10 cellular contexts compared by ENCODE assay signal in the genomic region with DNA sequence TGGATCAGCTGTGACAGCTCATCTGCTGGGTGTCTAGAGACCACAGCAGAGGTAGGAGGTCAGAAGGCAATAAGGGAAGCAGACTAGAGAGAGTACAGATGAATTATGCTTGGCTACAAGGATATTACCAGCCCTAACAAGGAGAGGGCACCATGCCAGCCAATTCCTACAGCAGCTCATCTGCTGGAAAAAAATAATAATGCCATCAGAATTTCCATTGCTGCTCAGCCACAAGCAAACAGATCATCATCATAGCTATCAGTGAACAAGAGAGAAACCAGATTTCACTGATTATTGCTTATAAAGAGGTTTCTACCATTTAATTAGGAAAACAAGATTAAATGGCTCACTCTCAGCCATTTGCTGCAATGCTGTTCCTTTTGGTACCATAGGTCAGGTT.
A peak's percentile ranks its signal among the peaks of the same experiment; 100 is the strongest.
DNase-seq lines count a peak whose midpoint lies in the region; ATAC-seq and TF ChIP-seq lines count a peak whose summit lies in the region.
"Had no signal": no experiment of that assay in that cellular context is flagged by ENCODE, and none has a peak within 500 bp of the region (broad histone marks: within the 10 kb centered on the region; RNA-seq: fewer than 3 reads in every experiment).

No MANE protein-coding gene starts in this region.

- H3K27me3 Mint-ChIP-seq in activated CD4-positive, alpha-beta memory T cell treated with anti-CD3 and anti-CD28 coated beads, Interleukin-2, amount 10 ng/mL, durations not matched to agents 7 days and 5 days, result no peaks in the 10 kb centered on the region

- no peaks in the 10 kb centered on the region for H3K9me3 ChIP-seq in SJCRH30 (replicated peaks)
- no peaks in the 10 kb centered on the region for H3K9me3 ChIP-seq in esophagus muscularis mucosa
- H3K9me3 ChIP-seq: thoracic aorta had no signal

- CTCF ChIA-PET in activated CD4-positive, alpha-beta memory T cell treated with anti-CD3 and anti-CD28 coated beads, Interleukin-2, amount 10 ng/mL, durations not matched to agents 7 days and 5 days (lab: Charles Lee), result no interaction called here

- H3K4me1 ChIP-seq in SJCRH30 (peaks cover 18% of the 10 kb centered on the region), esophagus muscularis mucosa (peaks cover 28 to 61% (median 53%) of the 10 kb centered on the region in 4 donors), rectal smooth muscle tissue (ENCODE audit: control insufficient read depth, insufficient read depth, low read length) (peaks cover 29% of the 10 kb centered on the region)

- no peak for TF ChIP-seq CTCF in esophagus muscularis mucosa (IDR thresholded peaks at IDR 0.05)

- no peak overlapping the region for H3K4me3 ChIP-seq in SJCRH30
- H3K4me3 ChIP-seq in esophagus muscularis mucosa, result no peak overlapping the region
- H3K4me3 ChIP-seq in rectal smooth muscle tissue (ENCODE audit: low read length), result no peak overlapping the region
- H3K4me3 ChIP-seq: thoracic aorta had no signal

- no peak overlapping the region for H3K9ac ChIP-seq in rectal smooth muscle tissue (ENCODE audit: low read length)

- peak; percentile 42 for DNase-seq in GM03348 (ENCODE audit: low spot score)
- peak; percentile 11 to 47 for DNase-seq in SJCRH30
- DNase-seq in esophagus muscularis mucosa (ENCODE audit: extremely low spot score), result no peak
- DNase-seq in inferior parietal cortex (ENCODE audit: extremely low spot score), result no peak
- no peak for DNase-seq in medulla oblongata (ENCODE audit: extremely low spot score)
- DNase-seq in activated CD4-positive, alpha-beta memory T cell treated with anti-CD3 and anti-CD28 coated beads, Interleukin-2, amount 10 ng/mL, durations not matched to agents 7 days and 5 days, result no peak
- DNase-seq: activated CD4-positive, alpha-beta T cell treated with anti-CD3 and anti-CD28 coated beads for 4 hours had no signal

- H3K36me3 ChIP-seq in SJCRH30, result no peaks in the 10 kb centered on the region
- peaks cover 0 to 9% (median 0%) of the 10 kb centered on the region in 4 donors for H3K36me3 ChIP-seq in esophagus muscularis mucosa
- no peaks in the 10 kb centered on the region for H3K36me3 ChIP-seq in rectal smooth muscle tissue (ENCODE audit: control insufficient read depth, insufficient read depth, low read length)
- H3K36me3 ChIP-seq: thoracic aorta had no signal

- no peak overlapping the region for H3K27ac Mint-ChIP-seq in activated CD4-positive, alpha-beta memory T cell treated with anti-CD3 and anti-CD28 coated beads, Interleukin-2, amount 10 ng/mL, durations not matched to agents 7 days and 5 days

- no peak for ATAC-seq in GM18907 (IDR thresholded peaks at IDR 0.05; ENCODE audit: unreplicated experiment)

- intact Hi-C loops in esophagus muscularis mucosa (cut with DNase I), result no loop called here

- H3K9me3 Mint-ChIP-seq in activated CD4-positive, alpha-beta memory T cell treated with anti-CD3 and anti-CD28 coated beads, Interleukin-2, amount 10 ng/mL, durations not matched to agents 7 days and 5 days, result no peaks in the 10 kb centered on the region

- no peaks in the 10 kb centered on the region for H3K36me3 Mint-ChIP-seq in activated CD4-positive, alpha-beta memory T cell treated with anti-CD3 and anti-CD28 coated beads, Interleukin-2, amount 10 ng/mL, durations not matched to agents 7 days and 5 days (ENCODE audit: low read depth)

- POLR2A ChIA-PET in activated CD4-positive, alpha-beta memory T cell treated with anti-CD3 and anti-CD28 coated beads, Interleukin-2, amount 10 ng/mL, durations not matched to agents 7 days and 5 days (lab: Charles Lee), result no interaction called here

- TF ChIP-seq EP300 in esophagus muscularis mucosa (IDR thresholded peaks at IDR 0.05), result no peak

- H3K27ac ChIP-seq in SJCRH30 (peak overlapping the region; percentile 84), esophagus muscularis mucosa (replicated peaks in 1 of 4) (peak overlapping the region; percentile 40 to 56 (median 46)), rectal smooth muscle tissue (ENCODE audit: low read depth, low read length) (peak overlapping the region; percentile 51)
- H3K27ac ChIP-seq: thoracic aorta had no signal

- TF ChIP-seq POLR2A in esophagus muscularis mucosa (IDR thresholded peaks at IDR 0.05; ENCODE audit: low read depth), result no peak

- H3K4me1 Mint-ChIP-seq in activated CD4-positive, alpha-beta memory T cell treated with anti-CD3 and anti-CD28 coated beads, Interleukin-2, amount 10 ng/mL, durations not matched to agents 7 days and 5 days, result peaks cover 6% of the 10 kb centered on the region

- H3K27me3 ChIP-seq in SJCRH30 (no peaks in the 10 kb centered on the region), esophagus muscularis mucosa (no peaks in the 10 kb centered on the region), rectal smooth muscle tissue (ENCODE audit: control insufficient read depth, insufficient read depth, low read length) (no peaks in the 10 kb centered on the region)

- H3K4me3 Mint-ChIP-seq in activated CD4-positive, alpha-beta memory T cell treated with anti-CD3 and anti-CD28 coated beads, Interleukin-2, amount 10 ng/mL, durations not matched to agents 7 days and 5 days, result no peak overlapping the region

Comparison
In these comparisons a context has a peak if more than half of its experiments do, and no peak if none do; other contexts are left out.
1. DNase-seq: peak in GM03348 (single experiment) and SJCRH30 (2 of 2); none in esophagus muscularis mucosa (single experiment), inferior parietal cortex (single experiment), medulla oblongata (single experiment) and activated CD4-positive, alpha-beta memory T cell treated with anti-CD3 and anti-CD28 coated beads, Interleukin-2, amount 10 ng/mL, durations not matched to agents 7 days and 5 days (single experiment).
2. Peak in every context shown above with its lines, with median percentiles within 50 percentile points of each other: H3K27ac ChIP-seq.